12 cellular contexts compared by ENCODE assay signal in genomic region chr11:104907521-104908185, GRCh38. TPM values are rescaled to one million over a fixed set of nuclear protein-coding genes. Genes with fewer than 3 reads are reported as not detected.
DNase-seq lines count a peak whose midpoint lies in the region; ATAC-seq lines count a peak whose summit lies in the region.
"Had no signal": no experiment of that assay in that cellular context is flagged by ENCODE, and none has a peak within 500 bp of the region (broad histone marks: within the 10 kb centered on the region; RNA-seq: fewer than 3 reads in every experiment).

No MANE protein-coding gene starts in this region.

- H3K9me3 Mint-ChIP-seq in activated naive CD8-positive, alpha-beta T cell treated with anti-CD3 and anti-CD28 coated beads, Interleukin-2, amount 10 ng/mL, durations not matched to agents 7 days and 5 days, result peaks cover 4% of the 10 kb centered on the region

- POLR2A ChIA-PET in activated naive CD8-positive, alpha-beta T cell treated with anti-CD3 and anti-CD28 coated beads, Interleukin-2, amount 10 ng/mL, durations not matched to agents 7 days and 5 days (lab: Charles Lee), result no interaction called here

- peaks cover 16% of the 10 kb centered on the region for H3K4me1 Mint-ChIP-seq in activated naive CD8-positive, alpha-beta T cell treated with anti-CD3 and anti-CD28 coated beads, Interleukin-2, amount 10 ng/mL, durations not matched to agents 7 days and 5 days

- H3K36me3 Mint-ChIP-seq in activated naive CD8-positive, alpha-beta T cell treated with anti-CD3 and anti-CD28 coated beads, Interleukin-2, amount 10 ng/mL, durations not matched to agents 7 days and 5 days, result peaks cover 40% of the 10 kb centered on the region

- ATAC-seq in GM19395 (IDR thresholded peaks at IDR 0.05; ENCODE audit: unreplicated experiment) (peak; percentile 92), HG02973 (IDR thresholded peaks at IDR 0.05; ENCODE audit: unreplicated experiment) (peak; percentile 88)
- peak; percentile 84 for ATAC-seq in activated naive CD8-positive, alpha-beta T cell treated with anti-CD3 and anti-CD28 coated beads, Interleukin-2, amount 10 ng/mL, durations not matched to agents 7 days and 5 days (ENCODE audit: low read depth)
- ATAC-seq: naive thymus-derived CD8-positive, alpha-beta T cell had no signal

- peak overlapping the region; percentile 76 for H3K27ac Mint-ChIP-seq in activated naive CD8-positive, alpha-beta T cell treated with anti-CD3 and anti-CD28 coated beads, Interleukin-2, amount 10 ng/mL, durations not matched to agents 7 days and 5 days

- DNase-seq in Daoy (ENCODE audit: low read depth) (peak; percentile 1), C1 segment of cervical spinal cord (lab: John Stamatoyannopoulos, UW) (no peak), GM19240 (ENCODE audit: insufficient read length, low spot score) (no peak), AG08395 (ENCODE audit: low spot score) (no peak), pons (ENCODE audit: low spot score) (no peak)
- DNase-seq in activated naive CD8-positive, alpha-beta T cell treated with anti-CD3 and anti-CD28 coated beads, Interleukin-2, amount 10 ng/mL, durations not matched to agents 7 days and 5 days, result no peak
- DNase-seq: Calu3; naive thymus-derived CD8-positive, alpha-beta T cell; NCI-H226; SW 1271 had no signal

- peak overlapping the region; percentile 0 for H3K4me3 Mint-ChIP-seq in activated naive CD8-positive, alpha-beta T cell treated with anti-CD3 and anti-CD28 coated beads, Interleukin-2, amount 10 ng/mL, durations not matched to agents 7 days and 5 days

- H3K27me3 Mint-ChIP-seq in activated naive CD8-positive, alpha-beta T cell treated with anti-CD3 and anti-CD28 coated beads, Interleukin-2, amount 10 ng/mL, durations not matched to agents 7 days and 5 days, result no peaks in the 10 kb centered on the region
- H3K27me3 Mint-ChIP-seq: naive thymus-derived CD8-positive, alpha-beta T cell had no signal

RNA-seq across cellular contexts. Expression of gene CASP12, which starts 9.4 kb away (rescaled TPM):
- not detected in 2 replicates for total RNA-seq in Daoy (2014; rRNA removed; shearing (Covaris generic))
- total RNA-seq in activated naive CD8-positive, alpha-beta T cell treated with anti-CD3 and anti-CD28 coated beads, Interleukin-2, amount 10 ng/mL, durations not matched to agents 7 days and 5 days, result not detected
- total RNA-seq: Calu3; naive thymus-derived CD8-positive, alpha-beta T cell had no signal
